In the genomic region with DNA sequence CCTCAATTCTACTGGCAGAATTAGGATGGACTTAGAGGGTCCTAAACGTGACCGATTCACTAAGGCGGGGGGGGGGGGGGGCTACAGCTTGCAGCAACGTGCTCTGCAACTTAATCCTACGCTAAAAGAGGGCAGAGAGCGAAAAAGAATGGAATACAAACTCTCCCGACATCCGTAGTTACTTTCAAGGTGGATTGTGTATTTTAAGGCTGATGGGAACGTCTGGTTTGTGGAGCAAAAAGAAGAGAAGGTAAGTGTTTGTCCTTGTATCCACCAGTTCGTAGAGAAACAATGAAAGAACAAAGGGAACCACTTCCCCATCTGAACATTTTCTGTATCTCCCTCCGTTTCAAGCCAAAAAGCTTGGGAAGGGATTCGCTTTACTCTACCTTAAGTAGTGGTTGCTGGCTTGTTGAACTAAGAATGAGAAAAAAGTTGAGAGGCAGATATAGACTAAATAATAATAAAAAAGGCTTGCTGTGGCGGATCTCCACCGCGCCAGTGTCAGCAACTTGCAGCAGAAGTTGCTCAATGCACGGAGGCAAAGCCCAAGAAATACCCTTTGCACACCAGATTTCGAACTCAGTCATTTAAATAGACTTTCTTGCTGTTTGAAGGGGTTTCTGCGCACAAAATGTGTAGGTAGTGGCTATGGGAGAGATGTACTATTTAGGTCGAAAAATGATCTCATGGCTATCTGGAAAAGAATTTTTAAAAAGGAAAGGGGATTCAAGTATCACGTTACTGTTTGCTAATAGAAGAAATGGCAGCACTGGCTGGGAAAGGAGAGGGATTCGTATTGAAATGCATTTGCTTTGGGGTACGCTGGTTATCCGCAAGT, we compare ENCODE assay signal across 8 cellular contexts. TPM values are rescaled to one million over a fixed set of nuclear protein-coding genes. Genes with fewer than 3 reads are reported as not detected.
DNase-seq lines count a peak whose midpoint lies in the region; ATAC-seq and TF ChIP-seq lines count a peak whose summit lies in the region.

No MANE protein-coding gene starts in this region.

- H3K27ac Mint-ChIP-seq in T-cell = peak overlapping the region; percentile 96 to 99

- no peak for ATAC-seq in T-cell (replicated peaks in 1 of 4)
- no peak for ATAC-seq in GM19324 (IDR thresholded peaks at IDR 0.05; ENCODE audit: low FRiP score, unreplicated experiment)

- TF ChIP-seq CTCF in A673 (conservative IDR thresholded peaks at IDR 0.05; ENCODE audit: low read depth, low read length) (no peak), GM12865 (IDR thresholded peaks at IDR 0.05; ENCODE audit: insufficient read depth, low read depth, low read length, missing control alignments) (no peak), ovary (IDR thresholded peaks at IDR 0.05) (no peak), GM13977 (IDR thresholded peaks at IDR 0.05; ENCODE audit: extremely low read depth, insufficient read depth, missing control alignments) (no peak)

- in situ Hi-C loops in GM13977 (cut with MboI; ENCODE audit: low pct_unique_long_range_greater_than_20kb, low sequenced_read_pairs, unreplicated experiment) = no loop called here

- H3K36me3 ChIP-seq in A673 (ENCODE audit: insufficient read depth, low read length, poor library complexity, severe bottlenecking) = no peaks in the 10 kb centered on the region
- H3K36me3 ChIP-seq in ovary = no peaks in the 10 kb centered on the region

- BruUV-seq in A673 (replicated peaks; lab: Mats Ljungman, UMichigan) = TSS peak; percentile 68

- peak overlapping the region; percentile 99 for H3K27ac ChIP-seq in A673 (ENCODE audit: low read depth, low read length, poor library complexity, severe bottlenecking)
- H3K27ac ChIP-seq in ovary = peak overlapping the region; percentile 99 to 100

- WGBS in ovary, 3 donors = 1 to 5% (median 3%) methylated on average over 23 of the region's 23 CpGs

- no peaks in the 10 kb centered on the region for H3K36me3 Mint-ChIP-seq in T-cell

- DNase-seq in A673 (ENCODE audit: low spot score) = peak; percentile 55
- no peak for DNase-seq in GM12865 (ENCODE audit: low read depth)
- no peak for DNase-seq in T-cell
- peak; percentile 71 for DNase-seq in fibroblast of peridontal ligament (ENCODE audit: extremely low read depth)
- peak in 1 of 5 donors; percentile 55 for DNase-seq in ovary
- DNase-seq in NCI-H1930 (lab: John Stamatoyannopoulos, UW) = no peak
- DNase-seq in GM13977 (ENCODE audit: low spot score) = no peak

- no peaks in the 10 kb centered on the region for H3K9me3 ChIP-seq in A673 (ENCODE audit: low read depth, low read length, poor library complexity, severe bottlenecking)
- H3K9me3 ChIP-seq in ovary = no peaks in the 10 kb centered on the region

- no peak for TF ChIP-seq EP300 in ovary (IDR thresholded peaks at IDR 0.05)

- H3K27me3 ChIP-seq in A673 (replicated peaks; ENCODE audit: insufficient read depth, low read depth, low read length, poor library complexity) (no peaks in the 10 kb centered on the region), ovary (no peaks in the 10 kb centered on the region)

- TF ChIP-seq POLR2A in ovary (IDR thresholded peaks at IDR 0.05) = no peak

- intact Hi-C loops in A673 (cut with micrococcal nuclease; ENCODE audit: unreplicated experiment) = loop anchor here (5.0 kb wide), 1 partner anchor 203 kb away; no protein-coding TSS in a partner anchor
- intact Hi-C loops in ovary (cut with DNase I) = no loop called here

- H3K4me1 ChIP-seq in A673 (ENCODE audit: insufficient read depth, low read length, poor library complexity, severe bottlenecking) = peaks cover 45% of the 10 kb centered on the region
- peaks cover 4% of the 10 kb centered on the region for H3K4me1 ChIP-seq in ovary (ENCODE audit: insufficient read depth)

- no peaks in the 10 kb centered on the region for H3K9me3 Mint-ChIP-seq in T-cell

- H3K27me3 Mint-ChIP-seq in T-cell = peaks cover 26 to 43% of the 10 kb centered on the region in 2 donors

- H3K4me3 ChIP-seq in A673 (ENCODE audit: low read depth, low read length, poor library complexity, severe bottlenecking) (peak overlapping the region; percentile 63), GM12865 (ENCODE audit: low read depth, low read length) (peak overlapping the region; percentile 91), ovary (peak overlapping the region; percentile 58)

- CTCF ChIA-PET in A673 (lab: Charles Lee) = interaction anchor here (0.6 to 1.3 kb wide), 3 partner anchors 11 to 208 kb away, joined by 3 to 4 read pairs (median 3); no protein-coding TSS in a partner anchor
- CTCF ChIA-PET in T-cell (lab: Charles Lee) = interaction anchor here (0.6 to 1.2 kb wide), 3 partner anchors 28 to 29 kb away, joined by 4 to 5 read pairs (median 4); no protein-coding TSS in a partner anchor

- peaks cover 32 to 40% (median 36%) of the 10 kb centered on the region in 3 donors for H3K4me1 Mint-ChIP-seq in T-cell

- peak overlapping the region; percentile 83 to 97 (median 90) for H3K4me3 Mint-ChIP-seq in T-cell

- POLR2A ChIA-PET in A673 (lab: Charles Lee; ENCODE audit: low non-redundant PET) = interaction anchor here (0.6 kb wide), 1 partner anchor 459 kb away, joined by 6 read pairs; no protein-coding TSS in a partner anchor
- POLR2A ChIA-PET in T-cell (lab: Charles Lee) = interaction anchor here in 1 of 2 donors (0.6 kb wide), 2 partner anchors 203 to 795 kb away, joined by 6 to 7 read pairs; no protein-coding TSS in a partner anchor

RNA-seq across cellular contexts. Expression of gene SKIDA1, which starts 0.7 kb away (rescaled TPM):
- total RNA-seq in A673 (2021) (4.4 and 4.9 TPM in 2 replicates), T-cell (under 1 TPM; 0.12 to 0.72 (median 0.57) TPM), ovary (1 to 10 TPM; 1.1 to 4.2 (median 3.4) TPM)
- 1 to 10 TPM; 1.1 to 1.7 TPM for polyA plus RNA-seq in ovary

RNA-seq across cellular contexts. Expression of gene MLLT10, which starts 9.3 kb away (rescaled TPM):
- 58.4 and 60.0 TPM in 2 replicates for total RNA-seq in A673 (2021)
- 10 to 100 TPM; 57.7 to 76.5 (median 66.1) TPM for total RNA-seq in T-cell
- total RNA-seq in ovary = 10 to 100 TPM; 32.3 to 55.1 (median 43.7) TPM
- polyA plus RNA-seq in ovary = 10 to 100 TPM; 23.6 to 27.4 TPM

Comparison
In these comparisons a context has a peak if more than half of its experiments do, and no peak if none do; other contexts are left out.
1. DNase-seq: peak in A673 (single experiment) and fibroblast of peridontal ligament (single experiment); none in GM12865 (single experiment), T-cell (0 of 34), NCI-H1930 (0 of 2) and GM13977 (single experiment).
2. Peak in every context shown above with its lines, with median percentiles within 50 percentile points of each other: H3K4me3 ChIP-seq.